Comparison of ENCODE assay signal across 8 cellular contexts in the genomic region with DNA sequence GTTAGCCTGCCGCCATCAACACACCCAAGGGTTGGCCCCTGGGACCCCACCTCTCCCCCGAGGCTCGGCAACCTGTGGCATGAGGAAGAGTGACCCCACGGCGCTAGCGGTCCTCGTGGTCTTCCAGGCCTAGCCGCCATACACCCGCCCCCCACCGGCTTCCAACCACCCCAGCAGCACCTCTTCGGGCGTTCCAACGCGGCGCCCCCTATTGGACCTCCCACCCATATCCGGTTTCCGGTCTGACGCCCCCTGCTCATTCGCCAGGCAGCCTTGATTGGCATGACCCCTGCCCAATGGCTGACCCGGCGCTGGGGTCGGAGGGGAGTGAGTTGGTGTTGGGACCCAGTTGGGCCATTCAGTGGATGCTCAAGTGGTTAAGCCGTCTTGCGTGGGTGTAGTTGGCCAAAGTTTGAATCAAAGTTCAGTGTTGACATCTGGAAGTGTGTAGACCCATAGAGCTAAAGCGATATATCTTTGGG. TPM values are rescaled to one million over a fixed set of nuclear protein-coding genes. Genes with fewer than 3 reads are reported as not detected.
DNase-seq lines count a peak whose midpoint lies in the region; ATAC-seq and TF ChIP-seq lines count a peak whose summit lies in the region.

Gene GNAS-AS1 (minus strand): TSS at position 210 of the 482 bp plus-strand sequence.

- in situ Hi-C loops in transverse colon (cut with MboI; ENCODE audit: low pct_ligation_motif_present in 1 of 4, low pct_unique_long_range_greater_than_20kb in 1 of 4, low sequenced_read_pairs in 3 of 4): loop anchor here (25.0 kb wide), 6 partner anchors 88 to 613 kb away; partner anchors contain the start of genes ANKRD60 (in 1 of the 4) and STX16 (in 1 of the 4)

- peak within 1 kb of the TSS; percentile 22 to 41 (median 30) for H3K4me3 ChIP-seq in transverse colon

- H3K9me3 ChIP-seq in transverse colon: no peaks in the 10 kb centered on the region

- ATAC-seq in GM18867 (IDR thresholded peaks at IDR 0.05; ENCODE audit: unreplicated experiment) (peak; percentile 82), HG03060 (IDR thresholded peaks at IDR 0.05; ENCODE audit: low read depth, unreplicated experiment) (peak; percentile 57), Right ventricle myocardium inferior (peak; percentile 87)

- H3K9me3 Mint-ChIP-seq in activated naive CD4-positive, alpha-beta T cell treated with anti-CD3 and anti-CD28 coated beads for 36 hours: no peaks in the 10 kb centered on the region

- intact Hi-C loops in activated naive CD4-positive, alpha-beta T cell treated with anti-CD3 and anti-CD28 coated beads for 36 hours (cut with micrococcal nuclease): loop anchor here (5.0 kb wide), 2 partner anchors 368 to 613 kb away; no protein-coding TSS in a partner anchor
- intact Hi-C loops in Right ventricle myocardium inferior (cut with DNase I) (loop anchor here (5.0 kb wide), 2 partner anchors 158 to 198 kb away; partner anchors contain the start of genes NPEPL1 and STX16), posterior vena cava (cut with DNase I) (loop anchor here in 1 of 2 donors (10.0 kb wide), 1 partner anchor 616 kb away; no protein-coding TSS in a partner anchor), transverse colon (cut with DNase I; ENCODE audit: low total_unique reads) (no loop called here)

- 57% methylated on average over 20 of the region's 25 CpGs; no CpG with 5 or more reads in 1 of the 2 donors for WGBS in transverse colon (ENCODE audit: low coverage in 1 of 2), 2 donors

- H3K27me3 ChIP-seq in transverse colon: peaks cover 68% of the 10 kb centered on the region

- H3K36me3 Mint-ChIP-seq in activated naive CD4-positive, alpha-beta T cell treated with anti-CD3 and anti-CD28 coated beads for 36 hours (ENCODE audit: low read depth): no peaks in the 10 kb centered on the region

- H3K4me3 Mint-ChIP-seq in activated naive CD4-positive, alpha-beta T cell treated with anti-CD3 and anti-CD28 coated beads for 36 hours: peak within 1 kb of the TSS; percentile 81

- no peaks in the 10 kb centered on the region for H3K36me3 ChIP-seq in transverse colon

- H3K4me1 Mint-ChIP-seq in activated naive CD4-positive, alpha-beta T cell treated with anti-CD3 and anti-CD28 coated beads for 36 hours (ENCODE audit: low read depth): peaks cover 19% of the 10 kb centered on the region

- TF ChIP-seq CTCF in transverse colon (IDR thresholded peaks at IDR 0.05): no peak

- TF ChIP-seq EP300 in transverse colon (IDR thresholded peaks at IDR 0.05; ENCODE audit: low read depth): no peak

- TF ChIP-seq POLR2A in transverse colon (IDR thresholded peaks at IDR 0.05): no peak

- CTCF ChIA-PET in activated naive CD4-positive, alpha-beta T cell treated with anti-CD3 and anti-CD28 coated beads for 36 hours (lab: Charles Lee): no interaction called here

- H3K27me3 Mint-ChIP-seq in activated naive CD4-positive, alpha-beta T cell treated with anti-CD3 and anti-CD28 coated beads for 36 hours (ENCODE audit: low read depth): peaks cover 27% of the 10 kb centered on the region

- no peak within 1 kb of the TSS for H3K27ac ChIP-seq in transverse colon

- no peak within 1 kb of the TSS for H3K27ac Mint-ChIP-seq in activated naive CD4-positive, alpha-beta T cell treated with anti-CD3 and anti-CD28 coated beads for 36 hours

- peak; percentile 92 for DNase-seq in RPMI8226
- DNase-seq in activated naive CD4-positive, alpha-beta T cell treated with anti-CD3 and anti-CD28 coated beads for 36 hours: peak; percentile 92
- peak; percentile 87 for DNase-seq in Right ventricle myocardium inferior (ENCODE audit: missing footprints)
- peak; percentile 86 for DNase-seq in posterior vena cava (ENCODE audit: low spot score)
- DNase-seq in transverse colon: peak; percentile 81
- no peak for DNase-seq in NCI-H1092 treated with DMSO at 0.1 percent for 48 hours (lab: John Stamatoyannopoulos, UW)

- peaks cover 0 to 26% (median 9%) of the 10 kb centered on the region in 4 donors for H3K4me1 ChIP-seq in transverse colon

RNA-seq across cellular contexts. Expression of gene GNAS-AS1, which starts in this region (rescaled TPM):
- total RNA-seq in activated naive CD4-positive, alpha-beta T cell treated with anti-CD3 and anti-CD28 coated beads for 36 hours: 1 to 10 TPM; 1.6 to 1.9 TPM
- total RNA-seq in Right ventricle myocardium inferior: 0.38 TPM
- not detected for total RNA-seq in posterior vena cava
- total RNA-seq in transverse colon: 1 to 10 TPM in 1 of 4 donors, under 1 TPM in 1, not detected in 2; 0.55 to 1.1 TPM

Comparison
In these comparisons a context has a peak if more than half of its experiments do, and no peak if none do; other contexts are left out.
1. Peak in DNase-seq and ATAC-seq in Right ventricle myocardium inferior; RNA of the gene not detected or under 1 TPM.
2. Peak in DNase-seq in posterior vena cava; RNA of the gene not detected or under 1 TPM.